Comparison of ENCODE assay signal across 8 cellular contexts in the genomic region with DNA sequence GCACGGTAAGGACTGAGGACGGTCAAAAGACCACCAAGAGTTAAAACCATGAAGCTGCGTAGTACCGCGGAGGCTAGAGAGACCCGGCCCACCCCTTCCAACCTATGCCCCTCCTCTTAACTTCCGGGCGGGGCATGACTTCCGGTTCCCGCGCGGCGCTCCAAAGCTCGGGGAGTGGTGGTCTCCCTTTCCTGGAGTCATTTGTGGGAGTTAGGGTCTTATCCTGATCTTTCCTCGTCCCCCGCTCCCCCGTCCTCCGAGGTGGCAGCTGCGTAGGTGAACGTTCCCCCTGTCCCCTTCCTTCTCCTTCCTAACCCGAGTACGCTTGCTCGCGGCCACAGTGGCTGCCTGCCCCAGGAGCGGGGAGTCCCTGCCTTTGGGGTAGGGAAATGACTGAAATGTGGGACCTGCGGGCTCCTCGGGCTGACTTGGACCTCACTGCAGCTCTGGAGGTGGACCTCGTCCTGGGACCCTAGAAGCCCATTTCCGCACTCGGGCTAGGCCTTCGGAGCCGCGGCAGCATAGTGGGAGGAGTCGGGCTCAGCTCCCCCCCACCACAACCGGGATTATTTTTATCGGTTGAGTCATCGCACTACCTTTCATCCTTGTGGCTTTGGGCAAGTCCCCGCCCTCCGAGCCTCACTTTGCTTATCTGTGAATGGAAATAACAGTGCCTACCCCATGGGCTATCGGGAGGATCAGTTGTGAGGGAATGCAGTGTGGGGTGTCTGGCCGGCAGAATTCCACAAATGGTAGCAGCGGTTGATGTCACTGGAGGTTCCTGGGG. TPM values are rescaled to one million over a fixed set of nuclear protein-coding genes. Genes with fewer than 3 reads are reported as not detected.
DNase-seq lines count a peak whose midpoint lies in the region; ATAC-seq, FAIRE-seq and TF ChIP-seq lines count a peak whose summit lies in the region.

No MANE protein-coding gene starts in this region.

- WGBS in K562 (ENCODE audit: insufficient coverage, low coverage, missing lambda C conversion rate), result under 1% methylated on average over 42 of the region's 42 CpGs
- no CpG with 5 or more reads among the region's 42 CpGs for WGBS in iPS DF 6.9 (ENCODE audit: insufficient coverage, insufficient read length)
- WGBS in sigmoid colon, 2 donors, result 0 to 1% methylated on average over 42 of the region's 42 CpGs

- DNase-seq in 8988T (peak; percentile 57), NCI-H2107 treated with DMSO at 0.1 percent for 48 hours (lab: John Stamatoyannopoulos, UW; ENCODE audit: unreplicated experiment) (peak; percentile 75), K562 (ENCODE audit: extremely low read depth in 1 of 4, low spot score in 3 of 4) (peak; percentile 92 to 99 (median 94)), iPS DF 6.9 (ENCODE audit: low read depth, low spot score) (no peak), sigmoid colon (peak; percentile 93)

- peak overlapping the region; percentile 96 for H2AFZ ChIP-seq in K562 (ENCODE audit: low read depth, low read length)

- CTCF ChIA-PET in K562 (lab: Yijun Ruan, JAX; ENCODE audit: low intra/inter-chr PET ratio), result no interaction called here

- H3K36me3 ChIP-seq in K562 (ENCODE audit: control insufficient read depth, insufficient read depth, low read length) (no peaks in the 10 kb centered on the region), iPS DF 6.9 (ENCODE audit: control insufficient read depth, insufficient read depth, low read length) (peaks cover 2% of the 10 kb centered on the region; the same call in 1 of the 2 replicates), sigmoid colon (no peaks in the 10 kb centered on the region)

- in situ Hi-C loops in K562 (cut with MboI), result no loop called here

- H3K4me3 ChIP-seq in K562, result peak overlapping the region; percentile 73
- peak overlapping the region; percentile 95 for H3K4me3 ChIP-seq in iPS DF 6.9 (ENCODE audit: low read length)
- peak overlapping the region; percentile 89 to 98 (median 96) for H3K4me3 ChIP-seq in sigmoid colon

- intact Hi-C loops in K562 (cut with micrococcal nuclease), result loop anchor here (1.0 to 10.0 kb wide), 5 partner anchors 27 to 243 kb away; a partner anchor contains a TSS
- intact Hi-C loops in sigmoid colon (cut with DNase I), result loop anchor here (5.0 kb wide), 1 partner anchor 243 kb away; a partner anchor contains a TSS

- no peaks in the 10 kb centered on the region for H3K9me1 ChIP-seq in K562 (ENCODE audit: control insufficient read depth, insufficient read depth, low read length)

- 0 out of 4 replicates have a peak, but pooled peaks of 1 of the 2 experiments have one; percentile 12 for TF ChIP-seq RAD21 in K562 (CRISPR knock-in tag; conservative IDR thresholded peaks at IDR 0.05 in 1 of 2, IDR thresholded peaks at IDR 0.05 in 1 of 2)

- H3K9ac ChIP-seq in K562 (ENCODE audit: insufficient read depth in 1 of 2, low read depth in 2 of 2, low read length in 2 of 2), result peak overlapping the region; percentile 99

- peaks cover 12% of the 10 kb centered on the region; the same call in 2 of the 3 replicates for H3K79me2 ChIP-seq in K562 (ENCODE audit: control insufficient read depth, insufficient read depth, low read length)

- H3K9me3 ChIP-seq in K562 (replicated peaks; ENCODE audit: control insufficient read depth, insufficient read depth, low read depth, low read length), result no peaks in the 10 kb centered on the region
- no peaks in the 10 kb centered on the region for H3K9me3 ChIP-seq in iPS DF 6.9 (ENCODE audit: control insufficient read depth, insufficient read depth, low read length)
- no peaks in the 10 kb centered on the region for H3K9me3 ChIP-seq in sigmoid colon

- H3K4me2 ChIP-seq in K562 (ENCODE audit: insufficient read depth, low read length), result peak overlapping the region; percentile 96

- TSS peak; percentile 84 for BruUV-seq in K562 (replicated peaks; lab: Mats Ljungman, UMichigan)

- no peaks in the 10 kb centered on the region for H4K20me1 ChIP-seq in K562 (replicated peaks; ENCODE audit: control insufficient read depth, insufficient read depth, low read length)

- H3K4me1 ChIP-seq in K562 (replicated peaks in 1 of 2; ENCODE audit: control insufficient read depth in 2 of 2, insufficient read depth in 2 of 2, low read length in 2 of 2) (peaks cover 24 to 28% of the 10 kb centered on the region in 2 experiments), iPS DF 6.9 (ENCODE audit: control insufficient read depth, insufficient read depth, low read length) (no peaks in the 10 kb centered on the region; the same call in 1 of the 2 replicates), sigmoid colon (peaks cover 0 to 29% (median 12%) of the 10 kb centered on the region in 4 donors)

- no peaks in the 10 kb centered on the region for H3K27me3 ChIP-seq in K562 (ENCODE audit: control insufficient read depth in 2 of 2, insufficient read depth in 2 of 2, low read length in 2 of 2)
- no peaks in the 10 kb centered on the region for H3K27me3 ChIP-seq in iPS DF 6.9 (ENCODE audit: control insufficient read depth, insufficient read depth, low read length)
- H3K27me3 ChIP-seq in sigmoid colon, result no peaks in the 10 kb centered on the region

- H3K27ac ChIP-seq in K562 (ENCODE audit: extremely low read depth, low read depth, low read length) (peak overlapping the region; percentile 99), iPS DF 6.9 (ENCODE audit: low read length) (no peak overlapping the region), sigmoid colon (peak overlapping the region; percentile 99 to 100 (median 99))

- TF ChIP-seq EP300 in K562 (IDR thresholded peaks at IDR 0.05; ENCODE audit: low read length) (peak; percentile 87), sigmoid colon (IDR thresholded peaks at IDR 0.05) (no peak)

- POLR2A ChIA-PET in K562 (lab: Yijun Ruan, JAX), result interaction anchor here (0.5 to 7.0 kb wide), 18 partner anchors 10 to 665 kb away, joined by 3 to 63 read pairs (median 3); a partner anchor contains a TSS

- TF ChIP-seq POLR2A in K562 (conservative IDR thresholded peaks at IDR 0.05), result peak; percentile 99
- TF ChIP-seq POLR2A in sigmoid colon (IDR thresholded peaks at IDR 0.05), result peak; percentile 93 to 96

- TF ChIP-seq CTCF in K562 (IDR thresholded peaks at IDR 0.05 in 2 of 3, conservative IDR thresholded peaks at IDR 0.05 in 1 of 3; ENCODE audit: insufficient read depth in 2 of 3, low read depth in 1 of 3, low read length in 3 of 3) (no peak; a peak in 1 of 6 replicates), sigmoid colon (IDR thresholded peaks at IDR 0.05) (no peak)

- FAIRE-seq in TTC549 (lab: Jason Lieb, UNC), result peak; percentile 74
- FAIRE-seq in K562 (lab: Jason Lieb, UNC), result peak; percentile 88

- ATAC-seq in GM18858 (IDR thresholded peaks at IDR 0.05; ENCODE audit: unreplicated experiment) (peak; percentile 39), HG03064 (IDR thresholded peaks at IDR 0.05; ENCODE audit: low read depth, unreplicated experiment) (peak; percentile 58), K562 (peak; percentile 88)

RNA-seq across cellular contexts. Expression of a gene that starts 24.1 kb away (rescaled TPM):
- total RNA-seq in K562 (2011; cell fraction: chromatin; rRNA removed; ENCODE audit: low replicate concordance), result not detected in 2 replicates
- not detected in 2 replicates for total RNA-seq in K562 (2011; cell fraction: nucleolus; rRNA removed)
- total RNA-seq in K562 (2011; cell fraction: nucleoplasm; rRNA removed), result not detected in 2 replicates
- total RNA-seq in K562 (2014; rRNA removed) (not detected in 2 replicates), K562 (2014; rRNA removed; fragmentation: Illumina TruSeq; extraction: Trizol) (not detected in 2 replicates), K562 (2015; rRNA removed; fragmentation: Illumina TruSeq; extraction: Trizol) (not detected in 2 replicates), K562 (2021) (5.4 and 5.7 TPM in 2 replicates), sigmoid colon (not detected)
- polyA plus RNA-seq in K562 (2011; rRNA removed) (not detected in 2 replicates), K562 (2014; fragmentation: Illumina TruSeq; extraction: Trizol) (not detected in 2 replicates), K562 (2014; fragmentation: Nextera tagmentation; extraction: Ambion mirVana) (not detected), K562 (2014; rRNA removed) (not detected in 2 replicates), sigmoid colon (10 to 100 TPM in 1 of 3 donors, 1 to 10 TPM in 1, under 1 TPM in 1; 0.54 to 13.8 (median 6.0) TPM)
- not detected in 2 replicates for polyA plus RNA-seq in K562 (2011; cell fraction: cytosol; rRNA removed)
- not detected in 2 replicates for polyA plus RNA-seq in K562 (2011; cell fraction: nucleus; rRNA removed)
- not detected in 2 replicates for polyA plus RNA-seq in K562 (2012)
- polyA minus RNA-seq in K562 (2011; rRNA and poly(A)+ RNA removed), result not detected in 2 replicates
- polyA minus RNA-seq in K562 (2011; cell fraction: cytosol; rRNA and poly(A)+ RNA removed), result not detected in 2 replicates
- polyA minus RNA-seq in K562 (2011; cell fraction: nucleus; rRNA and poly(A)+ RNA removed), result not detected in 2 replicates

RNA-seq across cellular contexts. Expression of a gene that starts 26.9 kb away (rescaled TPM):
- 27.3 and 52.8 TPM in 2 replicates for total RNA-seq in K562 (2011; cell fraction: chromatin; rRNA removed; ENCODE audit: low replicate concordance)
- total RNA-seq in K562 (2011; cell fraction: nucleolus; rRNA removed), result 16.5 and 16.7 TPM in 2 replicates
- 28.4 and 33.8 TPM in 2 replicates for total RNA-seq in K562 (2011; cell fraction: nucleoplasm; rRNA removed)
- total RNA-seq in K562 (2014; rRNA removed) (186 and 222 TPM in 2 replicates), K562 (2014; rRNA removed; fragmentation: Illumina TruSeq; extraction: Trizol) (370 and 448 TPM in 2 replicates), K562 (2015; rRNA removed; fragmentation: Illumina TruSeq; extraction: Trizol) (313 and 336 TPM in 2 replicates), K562 (2021) (242 and 247 TPM in 2 replicates), sigmoid colon (100 to 1,000 TPM; 173 to 253 (median 224) TPM)
- polyA plus RNA-seq in K562 (2011; rRNA removed) (331 and 398 TPM in 2 replicates), K562 (2014; fragmentation: Illumina TruSeq; extraction: Trizol) (345 and 351 TPM in 2 replicates), K562 (2014; fragmentation: Nextera tagmentation; extraction: Ambion mirVana) (100 to 1,000 TPM; 230 to 325 TPM), K562 (2014; rRNA removed) (192 and 212 TPM in 2 replicates), sigmoid colon (100 to 1,000 TPM; 202 to 375 (median 294) TPM)
- 104 and 188 TPM in 2 replicates for polyA plus RNA-seq in K562 (2011; cell fraction: cytosol; rRNA removed)
- 43.4 and 84.2 TPM in 2 replicates for polyA plus RNA-seq in K562 (2011; cell fraction: nucleus; rRNA removed)
- 204 and 451 TPM in 2 replicates for polyA plus RNA-seq in K562 (2012)
- 345 and 401 TPM in 2 replicates for polyA minus RNA-seq in K562 (2011; rRNA and poly(A)+ RNA removed)
- 105 and 170 TPM in 2 replicates for polyA minus RNA-seq in K562 (2011; cell fraction: cytosol; rRNA and poly(A)+ RNA removed)
- polyA minus RNA-seq in K562 (2011; cell fraction: nucleus; rRNA and poly(A)+ RNA removed), result 11.2 and 35.4 TPM in 2 replicates

RNA-seq across cellular contexts. Expression of a gene that starts 48.7 kb away (rescaled TPM):
- not detected in 2 replicates for total RNA-seq in K562 (2011; cell fraction: chromatin; rRNA removed; ENCODE audit: low replicate concordance)
- total RNA-seq in K562 (2011; cell fraction: nucleolus; rRNA removed), result not detected in 2 replicates
- not detected in 2 replicates for total RNA-seq in K562 (2011; cell fraction: nucleoplasm; rRNA removed)
- total RNA-seq in K562 (2014; rRNA removed) (not detected in 2 replicates), K562 (2014; rRNA removed; fragmentation: Illumina TruSeq; extraction: Trizol) (not detected in 2 replicates), K562 (2015; rRNA removed; fragmentation: Illumina TruSeq; extraction: Trizol) (not detected in 2 replicates), K562 (2021) (3.1 and 3.8 TPM in 2 replicates), sigmoid colon (not detected)
- polyA plus RNA-seq in K562 (2011; rRNA removed) (not detected in 2 replicates), K562 (2014; fragmentation: Illumina TruSeq; extraction: Trizol) (not detected in 2 replicates), K562 (2014; fragmentation: Nextera tagmentation; extraction: Ambion mirVana) (not detected), K562 (2014; rRNA removed) (not detected in 2 replicates), sigmoid colon (1 to 10 TPM in 2 of 3 donors, under 1 TPM in 1; 0.20 to 6.9 (median 6.0) TPM)
- polyA plus RNA-seq in K562 (2011; cell fraction: cytosol; rRNA removed), result not detected in 2 replicates
- not detected in 2 replicates for polyA plus RNA-seq in K562 (2011; cell fraction: nucleus; rRNA removed)
- not detected in 2 replicates for polyA plus RNA-seq in K562 (2012)
- not detected in 2 replicates for polyA minus RNA-seq in K562 (2011; rRNA and poly(A)+ RNA removed)
- polyA minus RNA-seq in K562 (2011; cell fraction: cytosol; rRNA and poly(A)+ RNA removed), result not detected in 2 replicates
- polyA minus RNA-seq in K562 (2011; cell fraction: nucleus; rRNA and poly(A)+ RNA removed), result not detected in 2 replicates
